ENCODE assay signal across 1 cellular context in the genomic region with DNA sequence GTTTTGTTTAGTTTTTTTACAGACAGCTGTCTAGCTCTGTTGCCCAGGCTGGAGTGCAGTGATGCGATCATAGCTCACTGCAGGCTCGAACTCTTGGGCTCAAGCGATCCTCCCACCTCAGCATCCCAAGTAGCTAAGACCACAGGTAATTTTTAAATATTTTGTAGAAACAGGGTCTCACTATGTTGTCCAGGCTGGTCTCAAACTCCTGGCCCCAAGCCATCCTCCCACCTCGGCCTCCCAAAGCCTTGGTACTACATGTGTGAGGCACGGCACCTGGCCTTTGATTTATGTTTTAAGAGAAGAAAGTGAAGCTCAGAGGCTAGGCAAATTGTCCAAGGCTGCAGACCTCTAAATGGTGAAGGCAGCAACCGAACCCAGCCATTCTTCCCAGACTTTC.
TF ChIP-seq lines count a peak whose summit lies in the region.

No MANE protein-coding gene starts in this region.

TF ChIP-seq in SK-N-SH, 30 proteins besides CTCF, POLR2A, EP300 and RAD21 (continued from another document):
- TF ChIP-seq, protein P1, sequence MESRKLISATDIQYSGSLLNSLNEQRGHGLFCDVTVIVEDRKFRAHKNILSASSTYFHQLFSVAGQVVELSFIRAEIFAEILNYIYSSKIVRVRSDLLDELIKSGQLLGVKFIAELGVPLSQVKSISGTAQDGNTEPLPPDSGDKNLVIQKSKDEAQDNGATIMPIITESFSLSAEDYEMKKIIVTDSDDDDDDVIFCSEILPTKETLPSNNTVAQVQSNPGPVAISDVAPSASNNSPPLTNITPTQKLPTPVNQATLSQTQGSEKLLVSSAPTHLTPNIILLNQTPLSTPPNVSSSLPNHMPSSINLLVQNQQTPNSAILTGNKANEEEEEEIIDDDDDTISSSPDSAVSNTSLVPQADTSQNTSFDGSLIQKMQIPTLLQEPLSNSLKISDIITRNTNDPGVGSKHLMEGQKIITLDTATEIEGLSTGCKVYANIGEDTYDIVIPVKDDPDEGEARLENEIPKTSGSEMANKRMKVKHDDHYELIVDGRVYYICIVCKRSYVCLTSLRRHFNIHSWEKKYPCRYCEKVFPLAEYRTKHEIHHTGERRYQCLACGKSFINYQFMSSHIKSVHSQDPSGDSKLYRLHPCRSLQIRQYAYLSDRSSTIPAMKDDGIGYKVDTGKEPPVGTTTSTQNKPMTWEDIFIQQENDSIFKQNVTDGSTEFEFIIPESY (IDR thresholded peaks at IDR 0.05; ENCODE audit: borderline replicate concordance, low read depth) = no peak
- TF ChIP-seq GATA2 (CRISPR knock-in tag; IDR thresholded peaks at IDR 0.05) = no peak
- TF ChIP-seq GABPA (IDR thresholded peaks at IDR 0.05; ENCODE audit: low read depth) = no peak
- TF ChIP-seq, protein P2, sequence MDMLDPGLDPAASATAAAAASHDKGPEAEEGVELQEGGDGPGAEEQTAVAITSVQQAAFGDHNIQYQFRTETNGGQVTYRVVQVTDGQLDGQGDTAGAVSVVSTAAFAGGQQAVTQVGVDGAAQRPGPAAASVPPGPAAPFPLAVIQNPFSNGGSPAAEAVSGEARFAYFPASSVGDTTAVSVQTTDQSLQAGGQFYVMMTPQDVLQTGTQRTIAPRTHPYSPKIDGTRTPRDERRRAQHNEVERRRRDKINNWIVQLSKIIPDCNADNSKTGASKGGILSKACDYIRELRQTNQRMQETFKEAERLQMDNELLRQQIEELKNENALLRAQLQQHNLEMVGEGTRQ (IDR thresholded peaks at IDR 0.05; ENCODE audit: borderline replicate concordance, low read depth, low read length) = no peak
- no peak for TF ChIP-seq EZH2phosphoT487 (IDR thresholded peaks at IDR 0.05; ENCODE audit: borderline replicate concordance, low read depth)
- TF ChIP-seq, protein P3, sequence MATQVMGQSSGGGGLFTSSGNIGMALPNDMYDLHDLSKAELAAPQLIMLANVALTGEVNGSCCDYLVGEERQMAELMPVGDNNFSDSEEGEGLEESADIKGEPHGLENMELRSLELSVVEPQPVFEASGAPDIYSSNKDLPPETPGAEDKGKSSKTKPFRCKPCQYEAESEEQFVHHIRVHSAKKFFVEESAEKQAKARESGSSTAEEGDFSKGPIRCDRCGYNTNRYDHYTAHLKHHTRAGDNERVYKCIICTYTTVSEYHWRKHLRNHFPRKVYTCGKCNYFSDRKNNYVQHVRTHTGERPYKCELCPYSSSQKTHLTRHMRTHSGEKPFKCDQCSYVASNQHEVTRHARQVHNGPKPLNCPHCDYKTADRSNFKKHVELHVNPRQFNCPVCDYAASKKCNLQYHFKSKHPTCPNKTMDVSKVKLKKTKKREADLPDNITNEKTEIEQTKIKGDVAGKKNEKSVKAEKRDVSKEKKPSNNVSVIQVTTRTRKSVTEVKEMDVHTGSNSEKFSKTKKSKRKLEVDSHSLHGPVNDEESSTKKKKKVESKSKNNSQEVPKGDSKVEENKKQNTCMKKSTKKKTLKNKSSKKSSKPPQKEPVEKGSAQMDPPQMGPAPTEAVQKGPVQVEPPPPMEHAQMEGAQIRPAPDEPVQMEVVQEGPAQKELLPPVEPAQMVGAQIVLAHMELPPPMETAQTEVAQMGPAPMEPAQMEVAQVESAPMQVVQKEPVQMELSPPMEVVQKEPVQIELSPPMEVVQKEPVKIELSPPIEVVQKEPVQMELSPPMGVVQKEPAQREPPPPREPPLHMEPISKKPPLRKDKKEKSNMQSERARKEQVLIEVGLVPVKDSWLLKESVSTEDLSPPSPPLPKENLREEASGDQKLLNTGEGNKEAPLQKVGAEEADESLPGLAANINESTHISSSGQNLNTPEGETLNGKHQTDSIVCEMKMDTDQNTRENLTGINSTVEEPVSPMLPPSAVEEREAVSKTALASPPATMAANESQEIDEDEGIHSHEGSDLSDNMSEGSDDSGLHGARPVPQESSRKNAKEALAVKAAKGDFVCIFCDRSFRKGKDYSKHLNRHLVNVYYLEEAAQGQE (IDR thresholded peaks at IDR 0.05; ENCODE audit: low read depth, low read length) = no peak
- TF ChIP-seq, protein P4, sequence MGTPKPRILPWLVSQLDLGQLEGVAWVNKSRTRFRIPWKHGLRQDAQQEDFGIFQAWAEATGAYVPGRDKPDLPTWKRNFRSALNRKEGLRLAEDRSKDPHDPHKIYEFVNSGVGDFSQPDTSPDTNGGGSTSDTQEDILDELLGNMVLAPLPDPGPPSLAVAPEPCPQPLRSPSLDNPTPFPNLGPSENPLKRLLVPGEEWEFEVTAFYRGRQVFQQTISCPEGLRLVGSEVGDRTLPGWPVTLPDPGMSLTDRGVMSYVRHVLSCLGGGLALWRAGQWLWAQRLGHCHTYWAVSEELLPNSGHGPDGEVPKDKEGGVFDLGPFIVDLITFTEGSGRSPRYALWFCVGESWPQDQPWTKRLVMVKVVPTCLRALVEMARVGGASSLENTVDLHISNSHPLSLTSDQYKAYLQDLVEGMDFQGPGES (IDR thresholded peaks at IDR 0.05; ENCODE audit: low read depth, low read length) = no peak
- no peak for TF ChIP-seq SMC3 (IDR thresholded peaks at IDR 0.05; ENCODE audit: low read depth, low read length)
- TF ChIP-seq, protein P5, sequence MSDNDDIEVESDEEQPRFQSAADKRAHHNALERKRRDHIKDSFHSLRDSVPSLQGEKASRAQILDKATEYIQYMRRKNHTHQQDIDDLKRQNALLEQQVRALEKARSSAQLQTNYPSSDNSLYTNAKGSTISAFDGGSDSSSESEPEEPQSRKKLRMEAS (IDR thresholded peaks at IDR 0.05; ENCODE audit: low read depth) = no peak
- no peak for TF ChIP-seq RCOR1 (IDR thresholded peaks at IDR 0.05; ENCODE audit: low read length)
- no peak for TF ChIP-seq TEAD4 (IDR thresholded peaks at IDR 0.05; ENCODE audit: borderline replicate concordance, insufficient read depth)
- no peak for TF ChIP-seq RFX5 (IDR thresholded peaks at IDR 0.05; ENCODE audit: low read length)
